In the genomic region with DNA sequence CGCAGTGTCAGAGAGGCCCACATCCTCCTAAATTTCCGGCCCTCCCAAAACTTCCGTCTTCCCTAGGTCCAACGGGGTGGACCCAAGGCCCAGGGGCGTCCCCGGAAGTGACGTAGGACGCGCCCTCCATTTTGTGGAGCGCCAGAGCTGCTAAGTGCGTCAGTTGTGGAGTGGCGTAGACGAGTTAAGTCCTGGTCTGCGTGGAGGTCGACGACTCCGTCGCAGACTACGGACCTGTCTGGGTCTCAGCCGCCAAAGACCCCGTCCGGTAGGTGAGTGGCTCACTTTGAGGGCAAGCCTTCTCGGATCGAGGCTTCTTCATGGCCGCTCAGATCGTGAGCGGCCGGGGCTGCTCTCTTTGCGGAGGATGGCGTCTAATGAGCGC, we compare ENCODE assay signal across 8 cellular contexts. TPM values are rescaled to one million over a fixed set of nuclear protein-coding genes. Genes with fewer than 3 reads are reported as not detected.
DNase-seq lines count a peak whose midpoint lies in the region; ATAC-seq lines count a peak whose summit lies in the region.

SRSF5 (plus strand) TSS at position 159 of the 385 bp plus-strand sequence. CDS start 1,015 bp downstream, outside the sequence.

- peaks cover 53% of the 10 kb centered on the region for H3K4me1 Mint-ChIP-seq in dendritic cell treated with granulocyte-macrophage colony-stimulating factor and Interleukin-4, amounts not matched to agents 40 ng/mL and 50 ng/mL, for 4 days (ENCODE audit: low read depth)

- peak; percentile 52 to 95 (median 92) for DNase-seq in C1 segment of cervical spinal cord (lab: John Stamatoyannopoulos, UW)
- DNase-seq in NCI-H748 treated with DMSO at 0.1 percent for 48 hours (lab: John Stamatoyannopoulos, UW): peak; percentile 87
- peak; percentile 90 to 92 for DNase-seq in activated CD4-positive, alpha-beta T cell treated with anti-CD3 and anti-CD28 coated beads, Interleukin-2, amount 50 U/mL, for 24 hours (ENCODE audit: low read depth in 1 of 2, low spot score in 1 of 2)
- DNase-seq in left lobe of liver (ENCODE audit: low spot score): peak; percentile 98
- peak; percentile 88 for DNase-seq in stimulated activated CD4-positive, alpha-beta T cell treated with anti-CD3 and anti-CD28 coated beads, Interleukin-2, amount 100 ng/mL, for 4 hours (ENCODE audit: low read depth)

- H3K9me3 Mint-ChIP-seq in dendritic cell treated with granulocyte-macrophage colony-stimulating factor and Interleukin-4, amounts not matched to agents 40 ng/mL and 50 ng/mL, for 4 days: peaks cover 13% of the 10 kb centered on the region

- peak; percentile 71 for ATAC-seq in GM19372 (IDR thresholded peaks at IDR 0.05; ENCODE audit: low read depth, unreplicated experiment)
- peak; percentile 65 for ATAC-seq in HG03558 (IDR thresholded peaks at IDR 0.05; ENCODE audit: extremely low read depth, unreplicated experiment)
- peak; percentile 92 for ATAC-seq in left lobe of liver

- intact Hi-C loops in dendritic cell treated with granulocyte-macrophage colony-stimulating factor and Interleukin-4, amounts not matched to agents 40 ng/mL and 50 ng/mL, for 4 days (cut with micrococcal nuclease): loop anchor here (2.0 to 5.0 kb wide), 2 partner anchors 40 to 156 kb away; partner anchors contain the start of gene SUSD6

- peak within 1 kb of the TSS; percentile 89 for H3K4me3 Mint-ChIP-seq in dendritic cell treated with granulocyte-macrophage colony-stimulating factor and Interleukin-4, amounts not matched to agents 40 ng/mL and 50 ng/mL, for 4 days

- no peaks in the 10 kb centered on the region for H3K27me3 Mint-ChIP-seq in dendritic cell treated with granulocyte-macrophage colony-stimulating factor and Interleukin-4, amounts not matched to agents 40 ng/mL and 50 ng/mL, for 4 days

- peak within 1 kb of the TSS; percentile 100 for H3K27ac Mint-ChIP-seq in dendritic cell treated with granulocyte-macrophage colony-stimulating factor and Interleukin-4, amounts not matched to agents 40 ng/mL and 50 ng/mL, for 4 days

- H3K36me3 Mint-ChIP-seq in dendritic cell treated with granulocyte-macrophage colony-stimulating factor and Interleukin-4, amounts not matched to agents 40 ng/mL and 50 ng/mL, for 4 days (ENCODE audit: low read depth): peaks cover 62% of the 10 kb centered on the region

RNA-seq across cellular contexts. Expression of gene SRSF5, which starts in this region (rescaled TPM):
- 160 TPM for total RNA-seq in left lobe of liver

Comparison
In these comparisons a context has a peak if more than half of its experiments do, and no peak if none do; other contexts are left out.
1. Peak in every context shown above with its lines: DNase-seq and ATAC-seq.